31 cellular contexts compared by ENCODE assay signal in genomic region chr1:79369091-79369490, GRCh38.
"Had no signal": no experiment of that assay in that cellular context is flagged by ENCODE, and none has a peak within 500 bp of the region (broad histone marks: within the 10 kb centered on the region; RNA-seq: fewer than 3 reads in every experiment).

No MANE protein-coding gene starts in this region.

- H3K4me3 Mint-ChIP-seq: naive thymus-derived CD8-positive, alpha-beta T cell; natural killer cell treated with Interleukin-12 subunit alpha and Interleukin-12 subunit beta and Interleukin-15 and Interleukin-18, amount 100 ng/mL, for 72 hours; nephron progenitor cell; neural crest cell; stimulated activated effector memory CD8-positive, alpha-beta T cell treated with anti-CD3 and anti-CD28 coated beads, Interleukin-12 subunit alpha, Interleukin-12 subunit beta, amount 100 ng/mL, for 72 hours; stimulated activated naive B cell treated with anti-CD40 and anti-IgM and Interleukin-4, amounts not matched to agents 10 μg/mL and 1 μg/mL and 100 μg/mL, for 72 hours; stimulated activated naive CD8-positive, alpha-beta T cell treated with anti-CD3 and anti-CD28 coated beads, Interleukin-15, Interleukin-2, amounts not matched to agents 100 ng/mL and 50 ng/mL, for 24 hours had no signal

- ATAC-seq: naive thymus-derived CD8-positive, alpha-beta T cell; natural killer cell treated with Interleukin-12 subunit alpha and Interleukin-12 subunit beta and Interleukin-15 and Interleukin-18, amount 100 ng/mL, for 72 hours; psoas muscle; right cardiac atrium; right lobe of liver; stimulated activated effector memory CD8-positive, alpha-beta T cell treated with anti-CD3 and anti-CD28 coated beads, Interleukin-12 subunit alpha, Interleukin-12 subunit beta, amount 100 ng/mL, for 72 hours; stimulated activated naive B cell treated with anti-CD40 and anti-IgM and Interleukin-4, amounts not matched to agents 10 μg/mL and 1 μg/mL and 100 μg/mL, for 72 hours had no signal

- H3K27me3 ChIP-seq: neutrophil, ovary, right lobe of liver, sigmoid colon, spleen, stomach, thyroid gland, tibial nerve, upper lobe of left lung, vagina had no signal

- H3K36me3 ChIP-seq: neutrophil, ovary, right lobe of liver, sigmoid colon, spleen, stomach, thoracic aorta, thyroid gland, tibial nerve, upper lobe of left lung, vagina had no signal

- H3K27me3 Mint-ChIP-seq: naive thymus-derived CD8-positive, alpha-beta T cell; natural killer cell treated with Interleukin-12 subunit alpha and Interleukin-12 subunit beta and Interleukin-15 and Interleukin-18, amount 100 ng/mL, for 72 hours; progenitor cell of endocrine pancreas; stimulated activated naive B cell treated with anti-CD40 and anti-IgM and Interleukin-4, amounts not matched to agents 10 μg/mL and 1 μg/mL and 100 μg/mL, for 72 hours; stimulated activated naive CD8-positive, alpha-beta T cell treated with anti-CD3 and anti-CD28 coated beads, Interleukin-15, Interleukin-2, amounts not matched to agents 100 ng/mL and 50 ng/mL, for 24 hours had no signal

- H3K4me1 Mint-ChIP-seq: naive thymus-derived CD8-positive, alpha-beta T cell; nephron progenitor cell; neural crest cell; stimulated activated effector memory CD8-positive, alpha-beta T cell treated with anti-CD3 and anti-CD28 coated beads, Interleukin-12 subunit alpha, Interleukin-12 subunit beta, amount 100 ng/mL, for 72 hours; stimulated activated naive B cell treated with anti-CD40 and anti-IgM and Interleukin-4, amounts not matched to agents 10 μg/mL and 1 μg/mL and 100 μg/mL, for 72 hours had no signal

- H3K9me3 ChIP-seq: neutrophil, ovary, psoas muscle, right lobe of liver, sigmoid colon, spleen, stomach, thoracic aorta, thyroid gland, tibial nerve, upper lobe of left lung, vagina had no signal

- H3K36me3 Mint-ChIP-seq: naive thymus-derived CD8-positive, alpha-beta T cell; stimulated activated effector memory CD8-positive, alpha-beta T cell treated with anti-CD3 and anti-CD28 coated beads, Interleukin-12 subunit alpha, Interleukin-12 subunit beta, amount 100 ng/mL, for 72 hours; stimulated activated naive B cell treated with anti-CD40 and anti-IgM and Interleukin-4, amounts not matched to agents 10 μg/mL and 1 μg/mL and 100 μg/mL, for 72 hours had no signal

- H3K4me3 ChIP-seq: ovary, psoas muscle, right lobe of liver, sigmoid colon, smooth muscle cell, spleen, stomach, thoracic aorta, thyroid gland, tibial nerve, upper lobe of left lung, vagina had no signal

- H3K9ac ChIP-seq: parathyroid adenoma had no signal

- H3K27ac ChIP-seq: neutrophil, ovary, parathyroid adenoma, psoas muscle, right lobe of liver, sigmoid colon, spleen, stomach, thoracic aorta, thyroid gland, tibial nerve, upper lobe of left lung, vagina had no signal

- H3K4me2 ChIP-seq: smooth muscle cell had no signal

- H3K27ac Mint-ChIP-seq: naive thymus-derived CD8-positive, alpha-beta T cell; natural killer cell treated with Interleukin-12 subunit alpha and Interleukin-12 subunit beta and Interleukin-15 and Interleukin-18, amount 100 ng/mL, for 72 hours; nephron progenitor cell; progenitor cell of endocrine pancreas; stimulated activated effector memory CD8-positive, alpha-beta T cell treated with anti-CD3 and anti-CD28 coated beads, Interleukin-12 subunit alpha, Interleukin-12 subunit beta, amount 100 ng/mL, for 72 hours; stimulated activated naive B cell treated with anti-CD40 and anti-IgM and Interleukin-4, amounts not matched to agents 10 μg/mL and 1 μg/mL and 100 μg/mL, for 72 hours; stimulated activated naive CD8-positive, alpha-beta T cell treated with anti-CD3 and anti-CD28 coated beads, Interleukin-15, Interleukin-2, amounts not matched to agents 100 ng/mL and 50 ng/mL, for 24 hours had no signal

- FAIRE-seq: urothelium cell line had no signal

- H3K4me1 ChIP-seq: parathyroid adenoma, psoas muscle, right lobe of liver, spleen, stomach, upper lobe of left lung, vagina had no signal

- H3K79me2 ChIP-seq: parathyroid adenoma had no signal

- H2AFZ ChIP-seq: parathyroid adenoma had no signal

- H3K9me3 Mint-ChIP-seq: nephron progenitor cell; stimulated activated naive B cell treated with anti-CD40 and anti-IgM and Interleukin-4, amounts not matched to agents 10 μg/mL and 1 μg/mL and 100 μg/mL, for 72 hours had no signal

- DNase-seq: naive thymus-derived CD8-positive, alpha-beta T cell; nephron progenitor cell; nucleus accumbens; ovary; posterior cingulate gyrus; psoas muscle; right cardiac atrium; right lobe of liver; sigmoid colon; spleen; stimulated activated CD4-positive, alpha-beta T cell treated with anti-CD3 and anti-CD28 coated beads, Interleukin-12 subunit alpha, Interleukin-12 subunit beta, amount 100 ng/mL, for 4 hours; stimulated activated CD4-positive, alpha-beta T cell treated with anti-CD3 and anti-CD28 coated beads, Interleukin-1b, Interleukin-23, amount 100 ng/mL, for 48 hours; stimulated activated CD4-positive, alpha-beta T cell treated with anti-CD3 and anti-CD28 coated beads, Interleukin-4, amount 100 ng/mL, for 24 hours; stimulated activated naive B cell treated with anti-CD40 and anti-IgM and Interleukin-4, amounts not matched to agents 10 μg/mL and 1 μg/mL and 100 μg/mL, for 72 hours; stimulated activated naive CD4-positive, alpha-beta T cell treated with Interleukin-2 at 50 U/mL for 16 hours; stomach; thyroid gland; trophoblast cell; upper lobe of left lung had no signal
